ENCODE assay signal across 10 cellular contexts in genomic region chrX:66046612-66047235, GRCh38. TPM values are rescaled to one million over a fixed set of nuclear protein-coding genes. Genes with fewer than 3 reads are reported as not detected.
DNase-seq lines count a peak whose midpoint lies in the region; ATAC-seq and TF ChIP-seq lines count a peak whose summit lies in the region.
"Had no signal": no experiment of that assay in that cellular context is flagged by ENCODE, and none has a peak within 500 bp of the region (broad histone marks: within the 10 kb centered on the region; RNA-seq: fewer than 3 reads in every experiment).

No MANE protein-coding gene starts in this region.

- DNase-seq in MV-4-11 (lab: John Stamatoyannopoulos, UW) (peak; percentile 85), RKO (ENCODE audit: low spot score) (no peak), transverse colon (no peak), pons (ENCODE audit: low spot score) (no peak), vagina (ENCODE audit: extremely low spot score in 2 of 2) (no peak)

- ATAC-seq in GM18502 (IDR thresholded peaks at IDR 0.05; ENCODE audit: poor library complexity, unreplicated experiment) (peak; percentile 89), GM21825 (IDR thresholded peaks at IDR 0.05; ENCODE audit: unreplicated experiment) (peak; percentile 76), esophagus mucosa (peak; percentile 18)

- TF ChIP-seq POLR2A in transverse colon (IDR thresholded peaks at IDR 0.05) (no peak), vagina (IDR thresholded peaks at IDR 0.05) (no peak)

- intact Hi-C loops in transverse colon (cut with DNase I; ENCODE audit: low total_unique reads) (no loop called here), vagina (cut with DNase I) (no loop called here)

- H3K9me3 ChIP-seq in transverse colon (no peaks in the 10 kb centered on the region), vagina (no peaks in the 10 kb centered on the region)

- no peak for TF ChIP-seq EP300 in transverse colon (IDR thresholded peaks at IDR 0.05; ENCODE audit: low read depth)

- WGBS in transverse colon (ENCODE audit: low coverage in 1 of 2), 2 donors, result 53% methylated on average over 2 of the region's 2 CpGs; no CpG with 5 or more reads in 1 of the 2 donors

- H3K4me1 ChIP-seq in transverse colon, result no peaks in the 10 kb centered on the region
- no peaks in the 10 kb centered on the region for H3K4me1 ChIP-seq in vagina

- in situ Hi-C loops in transverse colon (cut with MboI; ENCODE audit: low pct_ligation_motif_present in 1 of 4, low pct_unique_long_range_greater_than_20kb in 1 of 4, low sequenced_read_pairs in 3 of 4), result no loop called here

- H3K4me3 ChIP-seq in transverse colon, result no peak overlapping the region
- H3K4me3 ChIP-seq in vagina, result no peak overlapping the region

- H3K27ac ChIP-seq in transverse colon (no peak overlapping the region), vagina (no peak overlapping the region)

- TF ChIP-seq CTCF in transverse colon (IDR thresholded peaks at IDR 0.05), result no peak
- TF ChIP-seq CTCF in vagina (IDR thresholded peaks at IDR 0.05), result no peak

- H3K27me3 ChIP-seq in transverse colon (no peaks in the 10 kb centered on the region), vagina (no peaks in the 10 kb centered on the region)

- H3K36me3 ChIP-seq in transverse colon (no peaks in the 10 kb centered on the region), vagina (no peaks in the 10 kb centered on the region)

RNA-seq across cellular contexts. Expression of gene VSIG4, which starts 6.8 kb away (rescaled TPM):
- 2.9 TPM for total RNA-seq in esophagus mucosa
- 10 to 100 TPM in 3 of 4 donors, 1 to 10 TPM in 1; 7.5 to 66.9 (median 32.1) TPM for total RNA-seq in transverse colon
- total RNA-seq in vagina, result 57.0 TPM
- total RNA-seq: bronchial epithelial cell, renal cortical epithelial cell had no signal

Comparison
In these comparisons a context has a peak if more than half of its experiments do, and no peak if none do; other contexts are left out.
1. ATAC-seq: peak in every context shown above with its lines; median percentile 89 in GM18502; 76 in GM21825; 18 in esophagus mucosa.